Comparison of ENCODE assay signal across 18 cellular contexts in the genomic region with DNA sequence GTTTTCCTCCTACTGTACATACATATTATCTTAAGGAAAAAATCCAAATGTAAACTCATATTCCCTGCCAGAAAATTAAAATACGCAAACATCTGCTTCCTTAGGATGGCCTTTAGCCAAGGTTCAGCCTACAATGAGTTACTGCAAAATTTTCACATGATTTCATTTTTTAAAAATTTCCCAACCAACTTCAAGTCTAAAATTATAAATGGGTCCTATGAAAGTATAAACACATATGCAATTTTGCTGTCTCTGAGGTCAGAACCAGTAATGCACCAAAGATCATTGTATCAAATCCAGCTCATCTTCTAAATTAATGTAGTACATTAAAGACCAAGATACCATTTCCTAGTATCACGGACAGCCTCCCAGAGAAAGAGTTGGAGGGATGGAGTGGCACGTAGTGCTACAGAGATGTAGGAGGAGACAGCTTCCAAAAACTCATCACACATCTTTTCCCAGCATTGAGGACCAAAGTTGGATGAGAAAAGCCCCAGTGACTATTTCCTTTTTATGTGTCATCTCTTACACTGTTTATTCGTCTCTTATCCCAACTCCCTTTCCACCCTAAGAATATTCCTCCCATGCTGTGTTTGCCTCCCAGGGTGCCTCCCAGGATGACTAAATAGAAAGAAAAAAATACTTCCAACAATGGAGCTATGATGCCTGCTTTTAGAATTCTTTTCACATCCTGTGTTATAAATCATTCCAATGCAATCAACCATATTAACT.
A peak's percentile ranks its signal among the peaks of the same experiment; 100 is the strongest.
DNase-seq lines count a peak whose midpoint lies in the region; ATAC-seq, FAIRE-seq and TF ChIP-seq lines count a peak whose summit lies in the region.
"Had no signal": no experiment of that assay in that cellular context is flagged by ENCODE, and none has a peak within 500 bp of the region (broad histone marks: within the 10 kb centered on the region; RNA-seq: fewer than 3 reads in every experiment).

No MANE protein-coding gene starts in this region.

- no peak overlapping the region for H3K4me2 ChIP-seq in HepG2 (ENCODE audit: low read depth, low read length)

- TF ChIP-seq EP300 in HepG2 (IDR thresholded peaks at IDR 0.05; ENCODE audit: low read depth in 2 of 2, low read length in 2 of 2) (no peak), HepG2 (CRISPR knock-in tag; IDR thresholded peaks at IDR 0.05; ENCODE audit: borderline replicate concordance) (no peak)

- WGBS in liver: 63% methylated on average over 4 of the region's 4 CpGs
- WGBS in HepG2 (ENCODE audit: low lambda C conversion rate): 8% methylated on average over 4 of the region's 4 CpGs
- WGBS in esophagus squamous epithelium, 2 donors: 39 to 41% methylated on average over 4 of the region's 4 CpGs

- TF ChIP-seq POLR2A in HepG2 (IDR thresholded peaks at IDR 0.05; ENCODE audit: insufficient read depth in 1 of 2, low read depth in 2 of 2, low read length in 2 of 2) (no peak), esophagus squamous epithelium (IDR thresholded peaks at IDR 0.05) (no peak)

- H3K36me3 ChIP-seq in liver (ENCODE audit: control insufficient read depth in 4 of 4, insufficient read depth in 3 of 4, low read depth in 1 of 4, low read length in 3 of 4): no peaks in the 10 kb centered on the region
- no peaks in the 10 kb centered on the region for H3K36me3 ChIP-seq in HepG2 (replicated peaks in 1 of 2; ENCODE audit: control insufficient read depth in 1 of 2, insufficient read depth in 2 of 2, low read length in 2 of 2)
- no peaks in the 10 kb centered on the region for H3K36me3 ChIP-seq in esophagus squamous epithelium
- H3K36me3 ChIP-seq in mucosa of descending colon (ENCODE audit: low read depth): no peaks in the 10 kb centered on the region
- H3K36me3 ChIP-seq: SJCRH30, upper lobe of left lung, WERI-Rb-1 had no signal

- POLR2A ChIA-PET in HepG2 (lab: Yijun Ruan, JAX): no interaction called here

- CTCF ChIA-PET in HepG2 (lab: Yijun Ruan, JAX; ENCODE audit: low intra/inter-chr PET ratio, low total read pairs): no interaction called here

- ATAC-seq in HepG2 (no peak), mucosa of descending colon (peak; percentile 15), HG03442 (IDR thresholded peaks at IDR 0.05; ENCODE audit: unreplicated experiment) (no peak), left lobe of liver (no peak)
- ATAC-seq: activated naive CD8-positive, alpha-beta T cell treated with anti-CD3 and anti-CD28 coated beads, Interleukin-2, amount 50 U/mL, for 24 hours had no signal

- H3K4me1 ChIP-seq in liver (ENCODE audit: control insufficient read depth in 4 of 4, insufficient read depth in 4 of 4, low read length in 3 of 4) (no peaks in the 10 kb centered on the region), HepG2 (ENCODE audit: insufficient read depth, low read length) (no peaks in the 10 kb centered on the region), esophagus squamous epithelium (no peaks in the 10 kb centered on the region), mucosa of descending colon (ENCODE audit: low read depth) (no peaks in the 10 kb centered on the region)
- H3K4me1 ChIP-seq: SJCRH30, upper lobe of left lung had no signal

- no TSS peak for BruUV-seq in HepG2 (replicated peaks; lab: Mats Ljungman, UMichigan)

- no peaks in the 10 kb centered on the region for H4K20me1 ChIP-seq in HepG2 (ENCODE audit: insufficient read depth, low read length)

- DNase-seq in HepG2 (ENCODE audit: low spot score) (no peak), esophagus squamous epithelium (lab: John Stamatoyannopoulos, UW) (no peak), mucosa of descending colon (no peak), activated gamma-delta T cell (lab: John Stamatoyannopoulos, UW) (no peak), left lobe of liver (ENCODE audit: low spot score) (no peak), cerebellar cortex (ENCODE audit: low spot score) (no peak)
- DNase-seq: activated CD8-positive, alpha-beta memory T cell treated with anti-CD3 and anti-CD28 coated beads, Interleukin-2, amount 50 U/mL, for 48 hours; activated naive CD8-positive, alpha-beta T cell treated with anti-CD3 and anti-CD28 coated beads, Interleukin-2, amount 50 U/mL, for 24 hours; endodermal cell; NCI-H1105; NCI-H774; SJCRH30; upper lobe of left lung; WERI-Rb-1 had no signal

- FAIRE-seq in HepG2 (lab: Jason Lieb, UNC): no peak
- FAIRE-seq: A204.1 had no signal

- peak overlapping the region; percentile 19 to 47 for H3K27ac ChIP-seq in liver (ENCODE audit: low read depth in 1 of 2, low read length in 2 of 2)
- H3K27ac ChIP-seq in HepG2 (ENCODE audit: extremely low read length, insufficient read depth, low read length): no peak overlapping the region
- peak overlapping the region in 3 of 4 donors; percentile 46 to 66 (median 59) for H3K27ac ChIP-seq in esophagus squamous epithelium
- H3K27ac ChIP-seq: SJCRH30, WERI-Rb-1 had no signal

- H3K9ac ChIP-seq in liver (ENCODE audit: low read depth in 1 of 2, low read length in 2 of 2) (no peak overlapping the region), HepG2 (ENCODE audit: insufficient read depth, low read depth, low read length) (no peak overlapping the region)

- TF ChIP-seq CTCF in liver (IDR thresholded peaks at IDR 0.05; ENCODE audit: low read depth, low read length, missing input control): no peak
- TF ChIP-seq CTCF in HepG2 (CRISPR knock-in tag; IDR thresholded peaks at IDR 0.05): no peak
- no peak for TF ChIP-seq CTCF in esophagus squamous epithelium (IDR thresholded peaks at IDR 0.05)
- TF ChIP-seq CTCF in mucosa of descending colon (IDR thresholded peaks at IDR 0.05): no peak

- H3K4me3 ChIP-seq in liver (ENCODE audit: low read depth in 1 of 3, low read length in 3 of 3): no peak overlapping the region
- no peak overlapping the region for H3K4me3 ChIP-seq in HepG2 (replicated peaks in 1 of 3; ENCODE audit: insufficient read depth in 1 of 3, low read depth in 2 of 3, low read length in 3 of 3)
- no peak overlapping the region for H3K4me3 ChIP-seq in esophagus squamous epithelium
- no peak overlapping the region for H3K4me3 ChIP-seq in mucosa of descending colon
- H3K4me3 ChIP-seq: SJCRH30, skin epidermis, upper lobe of left lung had no signal

- in situ Hi-C loops in HepG2 (cut with HindIII; ENCODE audit: extremely low pct_ligation_motif_present, low pct_unique_long_range_greater_than_20kb): loop anchor here (25.0 kb wide), 1 partner anchor 866 kb away; no protein-coding TSS in a partner anchor

- no peak overlapping the region for H2AFZ ChIP-seq in HepG2 (ENCODE audit: low read length)

- H3K79me2 ChIP-seq in HepG2 (ENCODE audit: insufficient read depth, low read length): no peaks in the 10 kb centered on the region

- H3K27me3 ChIP-seq in liver (ENCODE audit: control insufficient read depth in 4 of 4, insufficient read depth in 4 of 4, low read length in 3 of 4) (no peaks in the 10 kb centered on the region), HepG2 (ENCODE audit: control insufficient read depth in 1 of 2, insufficient read depth in 2 of 2, low read length in 2 of 2) (no peaks in the 10 kb centered on the region; a peak in 1 of 5 replicates), esophagus squamous epithelium (no peaks in the 10 kb centered on the region)
- H3K27me3 ChIP-seq: SJCRH30, upper lobe of left lung had no signal

- TF ChIP-seq RAD21 in liver (IDR thresholded peaks at IDR 0.05): no peak
- TF ChIP-seq RAD21 in HepG2 (CRISPR knock-in tag; IDR thresholded peaks at IDR 0.05): no peak

- H3K9me3 ChIP-seq in liver (ENCODE audit: control insufficient read depth in 4 of 4, low read length in 3 of 4) (no peaks in the 10 kb centered on the region), HepG2 (ENCODE audit: low read length) (no peaks in the 10 kb centered on the region), esophagus squamous epithelium (no peaks in the 10 kb centered on the region), mucosa of descending colon (no peaks in the 10 kb centered on the region)
- H3K9me3 ChIP-seq: SJCRH30, upper lobe of left lung had no signal

- intact Hi-C loops in HepG2 (cut with micrococcal nuclease; ENCODE audit: unreplicated experiment) (no loop called here), esophagus squamous epithelium (cut with DNase I) (no loop called here), mucosa of descending colon (cut with DNase I, micrococcal nuclease) (loop anchor here in 1 of 2 donors (5.0 kb wide), 1 partner anchor 141 kb away; no protein-coding TSS in a partner anchor)

TF ChIP-seq in liver, 16 proteins besides CTCF, POLR2A, EP300 and RAD21 (continues in another document):
- TF ChIP-seq HNF4A (conservative IDR thresholded peaks at IDR 0.05): no peak
- TF ChIP-seq NR2F2 (IDR thresholded peaks at IDR 0.05): no peak
- TF ChIP-seq YY1 (IDR thresholded peaks at IDR 0.05): no peak
- TF ChIP-seq GABPA (IDR thresholded peaks at IDR 0.05 in 1 of 2, conservative IDR thresholded peaks at IDR 0.05 in 1 of 2): no peak

TF ChIP-seq in HepG2, 621 proteins besides CTCF, POLR2A, EP300 and RAD21:
- TF ChIP-seq IRX3 (CRISPR knock-in tag; IDR thresholded peaks at IDR 0.05; ENCODE audit: borderline replicate concordance, low read depth): no peak
- TF ChIP-seq, protein P1, sequence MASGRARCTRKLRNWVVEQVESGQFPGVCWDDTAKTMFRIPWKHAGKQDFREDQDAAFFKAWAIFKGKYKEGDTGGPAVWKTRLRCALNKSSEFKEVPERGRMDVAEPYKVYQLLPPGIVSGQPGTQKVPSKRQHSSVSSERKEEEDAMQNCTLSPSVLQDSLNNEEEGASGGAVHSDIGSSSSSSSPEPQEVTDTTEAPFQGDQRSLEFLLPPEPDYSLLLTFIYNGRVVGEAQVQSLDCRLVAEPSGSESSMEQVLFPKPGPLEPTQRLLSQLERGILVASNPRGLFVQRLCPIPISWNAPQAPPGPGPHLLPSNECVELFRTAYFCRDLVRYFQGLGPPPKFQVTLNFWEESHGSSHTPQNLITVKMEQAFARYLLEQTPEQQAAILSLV (CRISPR knock-in tag; IDR thresholded peaks at IDR 0.05; ENCODE audit: borderline replicate concordance): no peak
- no peak for TF ChIP-seq ZNF446 (CRISPR knock-in tag; IDR thresholded peaks at IDR 0.05)
